ENCODE assay signal across 10 cellular contexts in the genomic region with DNA sequence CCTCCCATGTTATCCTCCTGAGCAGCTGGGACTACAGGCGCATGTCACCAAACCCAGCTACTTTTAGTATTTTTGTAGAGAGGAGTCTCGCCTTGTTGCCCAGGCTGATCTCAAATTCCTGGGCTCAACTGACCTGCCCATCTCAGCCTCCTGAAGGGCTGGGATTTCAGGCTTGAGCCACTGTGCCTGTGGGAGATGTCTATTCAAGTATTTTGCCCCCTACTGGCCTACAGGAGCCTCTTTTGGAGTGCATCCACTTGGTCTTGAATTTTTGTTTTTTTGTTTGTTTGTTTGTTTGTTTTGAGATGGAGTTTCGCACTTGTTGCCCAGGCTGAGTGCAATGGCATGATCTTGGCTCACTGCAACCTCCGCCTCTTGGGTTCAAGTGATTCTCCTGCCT. TPM values are rescaled to one million over a fixed set of nuclear protein-coding genes. Genes with fewer than 3 reads are reported as not detected.
DNase-seq lines count a peak whose midpoint lies in the region; ATAC-seq and TF ChIP-seq lines count a peak whose summit lies in the region.
"Had no signal": no experiment of that assay in that cellular context is flagged by ENCODE, and none has a peak within 500 bp of the region (broad histone marks: within the 10 kb centered on the region; RNA-seq: fewer than 3 reads in every experiment).

No MANE protein-coding gene starts in this region.

- no peaks in the 10 kb centered on the region for H3K9me2 ChIP-seq in SK-N-SH

- ATAC-seq in SK-N-SH treated with all-trans-retinoic acid at 6 μM for 48 hours, result no peak
- ATAC-seq: naive thymus-derived CD8-positive, alpha-beta T cell had no signal

- peaks cover 17% of the 10 kb centered on the region for H3F3A ChIP-seq in SK-N-SH (replicated peaks; ENCODE audit: insufficient read depth)

- H3K79me2 ChIP-seq in SK-N-SH (ENCODE audit: insufficient read depth), result peaks cover 14% of the 10 kb centered on the region

- H3K27me3 Mint-ChIP-seq in endodermal cell (ENCODE audit: insufficient read depth) (no peaks in the 10 kb centered on the region), progenitor cell of endocrine pancreas (no peaks in the 10 kb centered on the region)
- no peaks in the 10 kb centered on the region for H3K27me3 Mint-ChIP-seq in activated CD4-positive, alpha-beta T cell treated with anti-CD3 and anti-CD28 coated beads, Interleukin-2, amount 10 ng/mL, durations not matched to agents 7 days and 5 days
- H3K27me3 Mint-ChIP-seq: naive thymus-derived CD8-positive, alpha-beta T cell had no signal

- TF ChIP-seq CTCF in SK-N-SH (IDR thresholded peaks at IDR 0.05) (peak; percentile 49), endodermal cell (conservative IDR thresholded peaks at IDR 0.05) (peak; percentile 78), progenitor cell of endocrine pancreas (IDR thresholded peaks at IDR 0.05; ENCODE audit: unreplicated experiment) (peak; percentile 39)

- TF ChIP-seq RAD21 in SK-N-SH (IDR thresholded peaks at IDR 0.05; ENCODE audit: low read length), result no peak

- no peaks in the 10 kb centered on the region for H4K20me1 ChIP-seq in SK-N-SH (ENCODE audit: insufficient read depth)

- H3K9ac ChIP-seq in SK-N-SH, result no peak overlapping the region
- H3K9ac ChIP-seq in endodermal cell (ENCODE audit: extremely low read depth, low read length, poor library complexity, severe bottlenecking), result no peak overlapping the region

- H2AFZ ChIP-seq in SK-N-SH (ENCODE audit: low read depth), result no peak overlapping the region

- H3K9me3 Mint-ChIP-seq in endodermal cell (no peaks in the 10 kb centered on the region), progenitor cell of endocrine pancreas (ENCODE audit: low read depth) (no peaks in the 10 kb centered on the region)
- H3K9me3 Mint-ChIP-seq in activated CD4-positive, alpha-beta T cell treated with anti-CD3 and anti-CD28 coated beads, Interleukin-2, amount 10 ng/mL, durations not matched to agents 7 days and 5 days, result no peaks in the 10 kb centered on the region

- whole genome bisulfite sequencing in SK-N-SH (ENCODE audit: low lambda C conversion rate), result 78% methylated on average over 4 of the region's 4 CpGs
- 71 to 90% methylated on average over 2 to 4 of the region's 4 CpGs for WGBS in endodermal cell (ENCODE audit: insufficient coverage in 1 of 2, insufficient read length in 1 of 2), 2 experiments

- CTCF ChIA-PET in SK-N-SH (lab: Yijun Ruan, JAX), result interaction anchor here (1.0 to 1.2 kb wide), 2 partner anchors 11 to 273 kb away, joined by 3 to 4 read pairs; no protein-coding TSS in a partner anchor
- CTCF ChIA-PET in activated CD4-positive, alpha-beta T cell treated with anti-CD3 and anti-CD28 coated beads, Interleukin-2, amount 10 ng/mL, durations not matched to agents 7 days and 5 days (lab: Charles Lee), result interaction anchor here (1.0 to 1.7 kb wide), 3 partner anchors 10 to 24 kb away, joined by 4 to 5 read pairs (median 4); no protein-coding TSS in a partner anchor

- H3K36me3 Mint-ChIP-seq in endodermal cell (ENCODE audit: low read depth) (no peaks in the 10 kb centered on the region), progenitor cell of endocrine pancreas (ENCODE audit: insufficient read depth) (no peaks in the 10 kb centered on the region)
- H3K36me3 Mint-ChIP-seq in activated CD4-positive, alpha-beta T cell treated with anti-CD3 and anti-CD28 coated beads, Interleukin-2, amount 10 ng/mL, durations not matched to agents 7 days and 5 days (ENCODE audit: low read depth), result no peaks in the 10 kb centered on the region
- H3K36me3 Mint-ChIP-seq: naive thymus-derived CD8-positive, alpha-beta T cell had no signal

- no peak overlapping the region for H3K4me2 ChIP-seq in SK-N-SH

- peak overlapping the region; percentile 87 for H3K27ac Mint-ChIP-seq in endodermal cell
- H3K27ac Mint-ChIP-seq in progenitor cell of endocrine pancreas, result no peak overlapping the region
- H3K27ac Mint-ChIP-seq in activated CD4-positive, alpha-beta T cell treated with anti-CD3 and anti-CD28 coated beads, Interleukin-2, amount 10 ng/mL, durations not matched to agents 7 days and 5 days, result no peak overlapping the region

- H3K4me1 Mint-ChIP-seq in endodermal cell, result peaks cover 13% of the 10 kb centered on the region
- peaks cover 14% of the 10 kb centered on the region for H3K4me1 Mint-ChIP-seq in progenitor cell of endocrine pancreas (ENCODE audit: low read depth)
- peaks cover 26% of the 10 kb centered on the region for H3K4me1 Mint-ChIP-seq in activated CD4-positive, alpha-beta T cell treated with anti-CD3 and anti-CD28 coated beads, Interleukin-2, amount 10 ng/mL, durations not matched to agents 7 days and 5 days

- TF ChIP-seq EP300 in SK-N-SH (IDR thresholded peaks at IDR 0.05; ENCODE audit: borderline replicate concordance in 1 of 2, low read depth in 1 of 2, low read length in 1 of 2), result no peak

- H3K4me3 ChIP-seq in SK-N-SH (ENCODE audit: low read depth in 2 of 2, low read length in 1 of 2) (no peak overlapping the region), endodermal cell (ENCODE audit: low read length) (no peak overlapping the region)
- H3K4me3 ChIP-seq: vagina had no signal

- DNase-seq in SK-N-SH, result no peak
- DNase-seq in Kasumi-1 (lab: John Stamatoyannopoulos, UW), result peak; percentile 33 to 41
- peak; percentile 78 for DNase-seq in endodermal cell
- DNase-seq in progenitor cell of endocrine pancreas (ENCODE audit: low spot score, unreplicated experiment), result no peak
- DNase-seq in superior temporal gyrus (ENCODE audit: extremely low spot score), result no peak
- DNase-seq in stimulated activated CD4-positive, alpha-beta T cell treated with anti-CD3 and anti-CD28 coated beads, Interleukin-1b, Interleukin-23, amount 100 ng/mL, for 48 hours, result no peak
- DNase-seq in activated CD4-positive, alpha-beta T cell treated with anti-CD3 and anti-CD28 coated beads, Interleukin-2, amount 10 ng/mL, durations not matched to agents 7 days and 5 days, result no peak
- DNase-seq: naive thymus-derived CD8-positive, alpha-beta T cell had no signal

- no peaks in the 10 kb centered on the region for H3K27me3 ChIP-seq in SK-N-SH (ENCODE audit: insufficient read depth)
- no peaks in the 10 kb centered on the region for H3K27me3 ChIP-seq in endodermal cell (ENCODE audit: control insufficient read depth, insufficient read depth, low read length, poor library complexity, severe bottlenecking)
- H3K27me3 ChIP-seq: vagina had no signal

- H3K4me3 Mint-ChIP-seq in endodermal cell (no peak overlapping the region), progenitor cell of endocrine pancreas (ENCODE audit: low read depth) (no peak overlapping the region)
- no peak overlapping the region for H3K4me3 Mint-ChIP-seq in activated CD4-positive, alpha-beta T cell treated with anti-CD3 and anti-CD28 coated beads, Interleukin-2, amount 10 ng/mL, durations not matched to agents 7 days and 5 days

- POLR2A ChIA-PET in SK-N-SH (lab: Yijun Ruan, JAX), result interaction anchor here (0.5 kb wide), 1 partner anchor 696 kb away, joined by 4 read pairs; no protein-coding TSS in a partner anchor
- POLR2A ChIA-PET in activated CD4-positive, alpha-beta T cell treated with anti-CD3 and anti-CD28 coated beads, Interleukin-2, amount 10 ng/mL, durations not matched to agents 7 days and 5 days (lab: Charles Lee), result no interaction called here

- peaks cover 0 to 4% of the 10 kb centered on the region in 2 experiments; a peak in 2 of 4 replicates for H3K4me1 ChIP-seq in SK-N-SH (ENCODE audit: control insufficient read depth in 1 of 2, insufficient read depth in 2 of 2, low read depth in 1 of 2, low read length in 1 of 2)
- H3K4me1 ChIP-seq in endodermal cell (ENCODE audit: control insufficient read depth, insufficient read depth, low read length), result peaks cover 4% of the 10 kb centered on the region

- H3K9me3 ChIP-seq in SK-N-SH, result no peaks in the 10 kb centered on the region
- no peaks in the 10 kb centered on the region for H3K9me3 ChIP-seq in endodermal cell (ENCODE audit: control insufficient read depth, low read length)
- H3K9me3 ChIP-seq: vagina had no signal

- no peaks in the 10 kb centered on the region for H3K36me3 ChIP-seq in SK-N-SH (replicated peaks in 1 of 2; ENCODE audit: control insufficient read depth in 1 of 2, insufficient read depth in 2 of 2, low read length in 1 of 2)
- no peaks in the 10 kb centered on the region for H3K36me3 ChIP-seq in endodermal cell (ENCODE audit: control insufficient read depth, insufficient read depth, low read length)
- H3K36me3 ChIP-seq: vagina had no signal

- no peak overlapping the region for H3K27ac ChIP-seq in SK-N-SH (ENCODE audit: low read depth in 2 of 2, low read length in 1 of 2)
- H3K27ac ChIP-seq in endodermal cell (ENCODE audit: low read depth, low read length), result no peak overlapping the region
- H3K27ac ChIP-seq: vagina had no signal

TF ChIP-seq in SK-N-SH, 30 proteins besides CTCF, POLR2A, EP300 and RAD21 (continues in another document):
- TF ChIP-seq GABPA (IDR thresholded peaks at IDR 0.05; ENCODE audit: low read depth) (no peak), MEF2A (IDR thresholded peaks at IDR 0.05; ENCODE audit: borderline replicate concordance, low read depth) (no peak)

TF ChIP-seq in SK-N-SH treated with all-trans-retinoic acid at 6 μM for 48 hours, 23 proteins besides CTCF, POLR2A, EP300 and RAD21 (continues in another document):
- TF ChIP-seq ARNTL (CRISPR knock-in tag; IDR thresholded peaks at IDR 0.05; ENCODE audit: borderline replicate concordance, low read depth), result no peak
- no peak for TF ChIP-seq ESRRG (CRISPR knock-in tag; IDR thresholded peaks at IDR 0.05)
- no peak for TF ChIP-seq OSR1 (CRISPR knock-in tag; IDR thresholded peaks at IDR 0.05)
- no peak for TF ChIP-seq ZNF565 (CRISPR knock-in tag; conservative IDR thresholded peaks at IDR 0.05; ENCODE audit: low read depth)
- no peak for TF ChIP-seq ISL1 (CRISPR knock-in tag; IDR thresholded peaks at IDR 0.05)

RNA-seq across cellular contexts. Expression of a gene that starts 3.2 kb away (rescaled TPM):
- 86.3 and 90.4 TPM in 2 replicates for polyA plus RNA-seq in SK-N-SH (2012; rRNA removed)
- 33.8 and 48.6 TPM in 2 replicates for polyA plus RNA-seq in SK-N-SH (2012; cell fraction: cytosol; rRNA removed)
- polyA plus RNA-seq in SK-N-SH (2012; cell fraction: nucleus; rRNA removed), result 229 and 256 TPM in 2 replicates
- total RNA-seq in endodermal cell, result 100 to 1,000 TPM; 104 to 113 TPM
- 96.9 TPM for polyA plus RNA-seq in endodermal cell (2013, experiment 1 of 2)
- 86.5 TPM for polyA plus RNA-seq in endodermal cell (2013, experiment 2 of 2)
- 115 and 130 TPM in 2 replicates for total RNA-seq in progenitor cell of endocrine pancreas
- 10 to 100 TPM; 73.2 to 77.8 TPM for total RNA-seq in activated CD4-positive, alpha-beta T cell treated with anti-CD3 and anti-CD28 coated beads, Interleukin-2, amount 10 ng/mL, durations not matched to agents 7 days and 5 days

RNA-seq across cellular contexts. Expression of a gene that starts 18.0 kb away (rescaled TPM):
- polyA plus RNA-seq in SK-N-SH (2012; rRNA removed), result 16.2 and 16.5 TPM in 2 replicates
- 20.1 and 22.7 TPM in 2 replicates for polyA plus RNA-seq in SK-N-SH (2012; cell fraction: cytosol; rRNA removed)
- polyA plus RNA-seq in SK-N-SH (2012; cell fraction: nucleus; rRNA removed), result 13.1 and 21.8 TPM in 2 replicates
- total RNA-seq in endodermal cell (100 to 1,000 TPM; 200 to 231 TPM), progenitor cell of endocrine pancreas (250 and 257 TPM in 2 replicates)
- polyA plus RNA-seq in endodermal cell (2013, experiment 1 of 2), result 149 TPM
- 144 TPM for polyA plus RNA-seq in endodermal cell (2013, experiment 2 of 2)
- 100 to 1,000 TPM in 1 of 2 experiments, 10 to 100 TPM in 1; 96.4 to 109 TPM for total RNA-seq in activated CD4-positive, alpha-beta T cell treated with anti-CD3 and anti-CD28 coated beads, Interleukin-2, amount 10 ng/mL, durations not matched to agents 7 days and 5 days

Comparison
In these comparisons a context has a peak if more than half of its experiments do, and no peak if none do; other contexts are left out.
1. DNase-seq: peak in Kasumi-1 (2 of 2) and endodermal cell (single experiment); none in SK-N-SH (single experiment), progenitor cell of endocrine pancreas (single experiment), superior temporal gyrus (single experiment), stimulated activated CD4-positive, alpha-beta T cell treated with anti-CD3 and anti-CD28 coated beads, Interleukin-1b, Interleukin-23, amount 100 ng/mL, for 48 hours (single experiment) and activated CD4-positive, alpha-beta T cell treated with anti-CD3 and anti-CD28 coated beads, Interleukin-2, amount 10 ng/mL, durations not matched to agents 7 days and 5 days (single experiment).
2. Peak in every context shown above with its lines, with median percentiles within 50 percentile points of each other: CTCF ChIP-seq.